ENCODE assay signal across 1 cellular context in the genomic region with DNA sequence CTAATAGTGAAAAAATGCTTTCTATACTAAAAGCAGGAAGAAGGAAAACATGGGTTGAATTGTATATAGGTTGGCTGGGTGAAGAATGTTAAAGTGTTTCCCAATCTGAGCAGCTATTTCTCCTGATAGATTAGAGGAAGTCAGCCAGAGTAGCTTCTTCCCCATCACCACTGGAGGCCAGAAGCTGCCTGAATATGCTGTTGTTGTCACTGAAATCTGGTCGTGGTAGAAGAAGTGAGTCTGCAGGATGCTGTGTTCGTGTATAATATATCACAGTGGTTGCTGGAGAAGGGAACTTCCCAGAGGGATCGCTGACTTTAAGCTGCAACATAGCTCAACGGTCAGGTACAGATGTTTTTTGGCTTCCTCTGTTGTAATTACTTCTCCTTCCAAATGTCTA.
TF ChIP-seq lines count a peak whose summit lies in the region.

No MANE protein-coding gene starts in this region.

TF ChIP-seq in H1, 55 proteins besides CTCF, POLR2A, EP300 and RAD21:
- TF ChIP-seq, protein P1, sequence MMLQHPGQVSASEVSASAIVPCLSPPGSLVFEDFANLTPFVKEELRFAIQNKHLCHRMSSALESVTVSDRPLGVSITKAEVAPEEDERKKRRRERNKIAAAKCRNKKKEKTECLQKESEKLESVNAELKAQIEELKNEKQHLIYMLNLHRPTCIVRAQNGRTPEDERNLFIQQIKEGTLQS (IDR thresholded peaks at IDR 0.05; ENCODE audit: insufficient read depth, low read depth, low read length), result no peak
